Comparison of ENCODE assay signal across 33 cellular contexts in the genomic region with DNA sequence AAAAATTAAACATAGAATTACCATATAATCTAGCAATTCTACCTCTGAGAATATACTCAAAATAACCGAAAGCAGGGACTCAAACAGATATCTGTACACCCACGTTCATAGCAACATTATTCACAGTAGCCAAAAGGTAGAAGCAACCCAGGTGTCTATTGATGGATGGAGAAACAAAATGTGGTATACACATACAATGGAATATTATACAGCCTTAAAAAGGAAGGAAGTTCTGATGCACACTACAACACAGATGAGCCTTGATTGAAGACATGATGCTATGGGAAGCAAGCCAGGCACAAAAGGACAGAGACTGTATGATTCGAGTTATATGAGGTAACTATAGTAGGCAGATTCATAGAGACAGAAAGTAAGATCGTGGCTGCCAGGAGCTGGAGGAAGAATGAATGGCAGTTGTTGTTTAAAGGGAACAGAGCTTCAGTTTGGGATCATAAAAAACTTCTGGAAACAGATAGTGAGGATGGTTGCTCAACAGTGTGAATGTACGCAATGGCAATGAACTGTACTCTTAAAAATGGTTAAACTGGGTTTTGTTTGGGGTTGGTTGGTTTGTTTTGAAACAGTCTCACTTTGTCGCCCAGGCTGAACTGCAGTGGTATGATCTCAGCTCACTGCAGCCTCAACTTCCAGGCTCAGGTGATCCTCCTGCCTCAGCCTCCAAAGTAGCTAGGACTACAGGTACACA. TPM values are rescaled to one million over a fixed set of nuclear protein-coding genes. Genes with fewer than 3 reads are reported as not detected.
"Had no signal": no experiment of that assay in that cellular context is flagged by ENCODE, and none has a peak within 500 bp of the region (broad histone marks: within the 10 kb centered on the region; RNA-seq: fewer than 3 reads in every experiment).

No MANE protein-coding gene starts in this region.

- H3K9me3 ChIP-seq: adrenal gland, body of pancreas, esophagus muscularis mucosa, gastrocnemius medialis, heart left ventricle had no signal

- H3K27ac ChIP-seq: adrenal gland, body of pancreas, esophagus muscularis mucosa, foreskin keratinocyte, gastrocnemius medialis, heart left ventricle had no signal

- H3K4me3 ChIP-seq: adrenal gland, body of pancreas, esophagus muscularis mucosa, gastrocnemius medialis, heart left ventricle had no signal

- H3K4me1 ChIP-seq: adrenal gland, foreskin keratinocyte, gastrocnemius medialis, heart left ventricle had no signal

- H3K27me3 ChIP-seq: body of pancreas had no signal

- ATAC-seq: activated CD4-positive, alpha-beta T cell treated with anti-CD3 and anti-CD28 coated beads for 36 hours; activated CD8-positive, alpha-beta memory T cell treated with anti-CD3 and anti-CD28 coated beads, Interleukin-2, amount 10 ng/mL, durations not matched to agents 7 days and 5 days; activated CD8-positive, alpha-beta T cell treated with anti-CD3 and anti-CD28 coated beads, Interleukin-2, amount 10 ng/mL, durations not matched to agents 7 days and 5 days; activated naive CD8-positive, alpha-beta T cell treated with anti-CD3 and anti-CD28 coated beads, Interleukin-2, amount 50 U/mL, for 24 hours; body of pancreas; effector memory CD8-positive, alpha-beta T cell; foreskin keratinocyte; gastrocnemius medialis; heart left ventricle had no signal

- H3K36me3 ChIP-seq: adrenal gland, esophagus muscularis mucosa, gastrocnemius medialis, heart left ventricle had no signal

- DNase-seq: activated CD4-positive, alpha-beta memory T cell treated with anti-CD3 and anti-CD28 coated beads for 36 hours; activated CD4-positive, alpha-beta T cell treated with anti-CD3 and anti-CD28 coated beads for 36 hours; activated CD4-positive, alpha-beta T cell treated with anti-CD3 and anti-CD28 coated beads, Interleukin-2, amount 10 ng/mL, durations not matched to agents 24 days and 14 days; activated CD4-positive, CD25-positive, alpha-beta regulatory T cell; activated CD4-positive, CD25-positive, alpha-beta regulatory T cell treated with anti-CD3 and anti-CD28 coated beads, Interleukin-2, amount 50 U/mL, for 72 hours; activated CD8-positive, alpha-beta memory T cell treated with anti-CD3 and anti-CD28 coated beads, Interleukin-2, amount 10 ng/mL, durations not matched to agents 7 days and 5 days; activated CD8-positive, alpha-beta memory T cell treated with anti-CD3 and anti-CD28 coated beads, Interleukin-2, amount 50 U/mL, for 4 hours; activated CD8-positive, alpha-beta T cell treated with anti-CD3 and anti-CD28 coated beads, Interleukin-2, amount 10 ng/mL, durations not matched to agents 7 days and 5 days; activated effector memory CD4-positive, alpha-beta T cell treated with anti-CD3 and anti-CD28 coated beads, Interleukin-2, amount 50 U/mL, for 16 hours; activated naive CD4-positive, alpha-beta T cell treated with anti-CD3 and anti-CD28 coated beads for 36 hours; activated naive CD8-positive, alpha-beta T cell treated with anti-CD3 and anti-CD28 coated beads for 36 hours; activated naive CD8-positive, alpha-beta T cell treated with anti-CD3 and anti-CD28 coated beads, Interleukin-2, amount 50 U/mL, for 24 hours; activated T-cell treated with anti-CD3 and anti-CD28 coated beads, Interleukin-2, amount 50 U/mL, for 1 hour; activated T-cell treated with anti-CD3 and anti-CD28 coated beads, Interleukin-2, amount 50 U/mL, for 48 hours; adrenal gland; amygdala; aorta; body of pancreas; caudate nucleus; cortex of kidney; dermis blood vessel endothelial cell; effector CD4-positive, alpha-beta T cell; effector memory CD8-positive, alpha-beta T cell; erythroblast; foreskin keratinocyte; gastrocnemius medialis; glutamatergic neuron; heart left ventricle; T1000 had no signal

RNA-seq across cellular contexts. Expression of a gene that starts 47.5 kb away (rescaled TPM):
- total RNA-seq: activated CD4-positive, alpha-beta memory T cell treated with anti-CD3 and anti-CD28 coated beads for 36 hours; activated CD4-positive, alpha-beta T cell treated with anti-CD3 and anti-CD28 coated beads for 36 hours; activated CD4-positive, alpha-beta T cell treated with anti-CD3 and anti-CD28 coated beads, Interleukin-2, amount 10 ng/mL, durations not matched to agents 24 days and 14 days; activated CD8-positive, alpha-beta memory T cell treated with anti-CD3 and anti-CD28 coated beads for 36 hours; activated CD8-positive, alpha-beta memory T cell treated with anti-CD3 and anti-CD28 coated beads, Interleukin-2, amount 10 ng/mL, durations not matched to agents 7 days and 5 days; activated CD8-positive, alpha-beta T cell treated with anti-CD3 and anti-CD28 coated beads, Interleukin-2, amount 10 ng/mL, durations not matched to agents 7 days and 5 days; activated naive CD4-positive, alpha-beta T cell treated with anti-CD3 and anti-CD28 coated beads for 36 hours; activated naive CD8-positive, alpha-beta T cell treated with anti-CD3 and anti-CD28 coated beads for 36 hours; activated T-helper 1 cell treated with anti-CD3 and anti-CD28 coated beads, Interleukin-12 subunit alpha, Interleukin-12 subunit beta, Interleukin-2, Interleukin-4 antibody, amounts not matched to agents 30 ng/mL and 10 ng/mL and 1 ng/mL, durations not matched to agents 14 hours and 24 hours and 36 hours; activated T-helper 2 cell treated with anti-CD3 and anti-CD28 coated beads, Interferon-gamma antibody, Interleukin-2, Interleukin-4, amounts not matched to agents 10 μg/mL and 5 μg/mL and 100 μg/mL, durations not matched to agents 14 hours and 24 hours and 36 hours; aorta; body of pancreas; esophagus muscularis mucosa; foreskin keratinocyte; gastrocnemius medialis; heart left ventricle had no signal
- polyA plus RNA-seq: adrenal gland, foreskin keratinocyte, heart left ventricle had no signal

RNA-seq across cellular contexts. Expression of a gene that starts 57.6 kb away (rescaled TPM):
- total RNA-seq: activated CD4-positive, alpha-beta memory T cell treated with anti-CD3 and anti-CD28 coated beads for 36 hours; activated CD4-positive, alpha-beta T cell treated with anti-CD3 and anti-CD28 coated beads for 36 hours; activated CD4-positive, alpha-beta T cell treated with anti-CD3 and anti-CD28 coated beads, Interleukin-2, amount 10 ng/mL, durations not matched to agents 24 days and 14 days; activated CD8-positive, alpha-beta memory T cell treated with anti-CD3 and anti-CD28 coated beads for 36 hours; activated CD8-positive, alpha-beta T cell treated with anti-CD3 and anti-CD28 coated beads, Interleukin-2, amount 10 ng/mL, durations not matched to agents 7 days and 5 days; activated naive CD4-positive, alpha-beta T cell treated with anti-CD3 and anti-CD28 coated beads for 36 hours; activated naive CD8-positive, alpha-beta T cell treated with anti-CD3 and anti-CD28 coated beads for 36 hours; activated T-helper 2 cell treated with anti-CD3 and anti-CD28 coated beads, Interferon-gamma antibody, Interleukin-2, Interleukin-4, amounts not matched to agents 10 μg/mL and 5 μg/mL and 100 μg/mL, durations not matched to agents 14 hours and 24 hours and 36 hours; aorta; body of pancreas; dermis blood vessel endothelial cell; esophagus muscularis mucosa; foreskin keratinocyte; gastrocnemius medialis; heart left ventricle had no signal
- polyA plus RNA-seq: adrenal gland, foreskin keratinocyte, heart left ventricle had no signal
